14 cellular contexts compared by ENCODE assay signal in the genomic region with DNA sequence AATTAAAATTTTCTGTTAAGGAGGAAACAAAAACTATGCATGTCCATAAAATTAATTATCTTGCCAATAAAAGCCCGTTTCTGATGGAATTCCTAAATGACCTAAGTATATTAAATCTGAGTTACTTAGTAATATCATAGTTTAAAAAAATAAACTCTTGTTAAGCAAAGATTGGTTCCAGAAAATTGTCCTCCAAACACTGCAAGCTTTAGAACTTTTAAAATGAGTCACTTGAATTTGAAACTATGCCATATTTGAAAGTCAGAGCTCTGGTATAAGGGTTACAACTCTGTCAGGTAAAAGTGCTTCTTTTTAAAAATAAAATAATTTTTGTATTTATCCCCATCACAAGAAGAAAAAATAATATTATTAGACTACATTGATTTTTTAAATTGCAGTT.
"Had no signal": no experiment of that assay in that cellular context is flagged by ENCODE, and none has a peak within 500 bp of the region (broad histone marks: within the 10 kb centered on the region; RNA-seq: fewer than 3 reads in every experiment).

No MANE protein-coding gene starts in this region.

- DNase-seq: activated CD4-positive, alpha-beta T cell treated with anti-CD3 and anti-CD28 coated beads for 1 hour; activated CD4-positive, alpha-beta T cell treated with anti-CD3 and anti-CD28 coated beads, Interleukin-2, amount 50 U/mL, for 4 hours; activated naive CD4-positive, alpha-beta T cell treated with Interleukin-2 at 50 U/mL for 16 hours; activated naive CD8-positive, alpha-beta T cell treated with anti-CD3 and anti-CD28 coated beads, Interleukin-2, amount 50 U/mL, for 24 hours; cortex of kidney; effector CD8-positive, alpha-beta T cell; hypothalamus; mesenchymal stem cell; natural killer cell; small intestine; stimulated activated CD4-positive, alpha-beta T cell treated with anti-CD3 and anti-CD28 coated beads, Interleukin-4, amount 100 ng/mL, for 24 hours; stimulated activated naive CD4-positive, alpha-beta T cell; transverse colon had no signal

- ATAC-seq: activated naive CD8-positive, alpha-beta T cell treated with anti-CD3 and anti-CD28 coated beads, Interleukin-2, amount 50 U/mL, for 24 hours; activated T-helper 17 cell treated with anti-CD3 and anti-CD28 coated beads, Interleukin-2, amount 50 U/mL, for 72 hours; natural killer cell had no signal
